Comparison of ENCODE assay signal across 1 cellular context in the genomic region with DNA sequence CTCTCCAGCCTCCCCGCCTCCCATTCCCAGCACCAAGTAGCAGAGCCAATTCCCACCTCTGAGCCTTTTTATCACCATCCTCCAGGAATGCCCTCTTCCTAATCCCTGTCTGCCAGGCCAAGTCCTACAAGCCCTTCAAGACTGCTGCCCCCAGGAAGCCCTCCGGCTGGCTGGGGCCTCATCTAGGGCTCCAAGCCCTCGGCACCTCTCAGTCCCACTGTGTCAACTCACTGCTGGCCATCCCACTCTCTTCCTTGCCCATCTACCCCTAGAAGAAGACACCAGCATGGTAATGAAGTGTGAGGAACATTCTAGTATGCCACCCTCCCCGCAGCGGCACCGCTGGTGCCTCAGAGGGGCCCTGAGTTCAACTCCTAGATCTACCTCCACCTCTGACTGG.
TF ChIP-seq lines count a peak whose summit lies in the region.

No MANE protein-coding gene starts in this region.

TF ChIP-seq in H1, 55 proteins besides CTCF, POLR2A, EP300 and RAD21:
- TF ChIP-seq BRCA1 (IDR thresholded peaks at IDR 0.05; ENCODE audit: low read depth, low read length) (no peak), CHD2 (IDR thresholded peaks at IDR 0.05; ENCODE audit: low read length) (no peak), POLR2AphosphoS5 (IDR thresholded peaks at IDR 0.05; ENCODE audit: low read depth, low read length) (no peak), SIRT6 (IDR thresholded peaks at IDR 0.05; ENCODE audit: low read length) (no peak), KDM1A (IDR thresholded peaks at IDR 0.05; ENCODE audit: borderline replicate concordance, low read length) (no peak), CREB1 (IDR thresholded peaks at IDR 0.05) (no peak), JUN (IDR thresholded peaks at IDR 0.05; ENCODE audit: low read depth, low read length) (no peak), RFX5 (IDR thresholded peaks at IDR 0.05; ENCODE audit: borderline replicate concordance, low read depth, low read length) (no peak)
- TF ChIP-seq, protein P1, sequence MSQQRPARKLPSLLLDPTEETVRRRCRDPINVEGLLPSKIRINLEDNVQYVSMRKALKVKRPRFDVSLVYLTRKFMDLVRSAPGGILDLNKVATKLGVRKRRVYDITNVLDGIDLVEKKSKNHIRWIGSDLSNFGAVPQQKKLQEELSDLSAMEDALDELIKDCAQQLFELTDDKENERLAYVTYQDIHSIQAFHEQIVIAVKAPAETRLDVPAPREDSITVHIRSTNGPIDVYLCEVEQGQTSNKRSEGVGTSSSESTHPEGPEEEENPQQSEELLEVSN (IDR thresholded peaks at IDR 0.05) = no peak
- TF ChIP-seq, protein P2, sequence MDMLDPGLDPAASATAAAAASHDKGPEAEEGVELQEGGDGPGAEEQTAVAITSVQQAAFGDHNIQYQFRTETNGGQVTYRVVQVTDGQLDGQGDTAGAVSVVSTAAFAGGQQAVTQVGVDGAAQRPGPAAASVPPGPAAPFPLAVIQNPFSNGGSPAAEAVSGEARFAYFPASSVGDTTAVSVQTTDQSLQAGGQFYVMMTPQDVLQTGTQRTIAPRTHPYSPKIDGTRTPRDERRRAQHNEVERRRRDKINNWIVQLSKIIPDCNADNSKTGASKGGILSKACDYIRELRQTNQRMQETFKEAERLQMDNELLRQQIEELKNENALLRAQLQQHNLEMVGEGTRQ (IDR thresholded peaks at IDR 0.05; ENCODE audit: low read length) = no peak
